ENCODE assay signal across 8 cellular contexts in the genomic region with DNA sequence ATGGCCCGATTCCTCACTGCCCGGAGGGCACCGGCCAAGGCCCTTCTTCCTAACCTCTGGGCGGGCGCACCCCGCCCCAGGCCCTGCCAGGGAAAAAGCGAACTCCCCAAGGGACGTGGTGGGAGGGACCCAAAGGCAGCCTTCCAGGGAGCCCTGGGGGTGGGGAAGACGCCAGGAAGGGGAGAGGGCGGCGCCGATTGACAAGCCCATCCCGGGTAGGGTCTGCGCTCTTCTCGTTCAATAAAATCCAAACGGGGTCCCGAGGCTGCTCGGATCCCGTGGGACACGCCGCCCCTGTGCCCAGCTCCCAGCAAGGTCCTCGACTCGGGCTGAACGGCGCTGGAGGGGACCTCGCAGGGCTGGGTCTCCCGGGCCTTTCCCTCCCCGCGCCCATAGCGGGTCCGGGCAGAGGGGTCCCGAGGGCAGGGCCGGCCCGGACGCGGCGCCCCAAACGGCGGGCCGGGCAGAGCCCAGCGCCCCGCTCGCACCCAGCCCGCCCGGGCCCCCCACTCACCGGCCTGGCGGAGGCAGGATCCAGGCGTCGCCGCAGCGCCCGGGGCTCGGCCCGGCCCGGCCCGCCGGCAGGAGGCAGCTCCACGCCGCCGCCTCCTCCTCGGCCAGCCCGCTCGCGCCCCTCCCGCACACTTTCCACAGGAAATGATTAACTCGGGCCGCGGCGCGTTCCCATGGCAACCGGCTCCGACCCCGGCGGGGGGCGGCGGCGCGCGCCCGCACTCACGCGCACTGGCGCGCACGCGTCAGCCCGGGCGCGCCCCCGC. TPM values are rescaled to one million over a fixed set of nuclear protein-coding genes. Genes with fewer than 3 reads are reported as not detected.
DNase-seq lines count a peak whose midpoint lies in the region; ATAC-seq and TF ChIP-seq lines count a peak whose summit lies in the region.

A gene with protein sequence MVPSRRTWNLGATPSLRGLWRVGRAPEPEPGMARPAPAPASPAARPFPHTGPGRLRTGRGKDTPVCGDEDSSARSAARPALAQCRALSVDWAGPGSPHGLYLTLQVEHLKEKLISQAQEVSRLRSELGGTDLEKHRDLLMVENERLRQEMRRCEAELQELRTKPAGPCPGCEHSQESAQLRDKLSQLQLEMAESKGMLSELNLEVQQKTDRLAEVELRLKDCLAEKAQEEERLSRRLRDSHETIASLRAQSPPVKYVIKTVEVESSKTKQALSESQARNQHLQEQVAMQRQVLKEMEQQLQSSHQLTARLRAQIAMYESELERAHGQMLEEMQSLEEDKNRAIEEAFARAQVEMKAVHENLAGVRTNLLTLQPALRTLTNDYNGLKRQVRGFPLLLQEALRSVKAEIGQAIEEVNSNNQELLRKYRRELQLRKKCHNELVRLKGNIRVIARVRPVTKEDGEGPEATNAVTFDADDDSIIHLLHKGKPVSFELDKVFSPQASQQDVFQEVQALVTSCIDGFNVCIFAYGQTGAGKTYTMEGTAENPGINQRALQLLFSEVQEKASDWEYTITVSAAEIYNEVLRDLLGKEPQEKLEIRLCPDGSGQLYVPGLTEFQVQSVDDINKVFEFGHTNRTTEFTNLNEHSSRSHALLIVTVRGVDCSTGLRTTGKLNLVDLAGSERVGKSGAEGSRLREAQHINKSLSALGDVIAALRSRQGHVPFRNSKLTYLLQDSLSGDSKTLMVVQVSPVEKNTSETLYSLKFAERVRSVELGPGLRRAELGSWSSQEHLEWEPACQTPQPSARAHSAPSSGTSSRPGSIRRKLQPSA (minus strand): TSS at position 636 of the 779 bp plus-strand sequence. CDS start 4,248 bp downstream, outside the sequence.

- CTCF ChIA-PET in A673 (lab: Charles Lee): no interaction called here

- 1% methylated on average over 51 to 70 of the region's 90 CpGs for WGBS in GM23248 (ENCODE audit: low coverage in 1 of 2, low lambda C conversion rate in 2 of 2, missing lambda C conversion rate in 2 of 2), 2 experiments

- no peaks in the 10 kb centered on the region for H4K20me1 ChIP-seq in GM23248 (ENCODE audit: insufficient read depth)

- H3K36me3 ChIP-seq in A673 (ENCODE audit: insufficient read depth, low read length, poor library complexity, severe bottlenecking) (peaks cover 12% of the 10 kb centered on the region), GM23248 (ENCODE audit: low read depth) (no peaks in the 10 kb centered on the region)

- no peaks in the 10 kb centered on the region for H3K9me2 ChIP-seq in GM23248 (ENCODE audit: insufficient read depth)

- intact Hi-C loops in A673 (cut with micrococcal nuclease; ENCODE audit: unreplicated experiment): no loop called here

- peak within 1 kb of the TSS; percentile 91 for H3K27ac Mint-ChIP-seq in activated T-helper 17 cell treated with anti-CD3 and anti-CD28 coated beads, Interleukin-2, amount 50 U/mL, for 72 hours

- peaks cover 20% of the 10 kb centered on the region for H3K4me1 Mint-ChIP-seq in activated T-helper 17 cell treated with anti-CD3 and anti-CD28 coated beads, Interleukin-2, amount 50 U/mL, for 72 hours

- peak within 1 kb of the TSS; percentile 70 for H2AFZ ChIP-seq in GM23248

- in situ Hi-C loops in GM23248 (cut with MboI): no loop called here

- peaks cover 17% of the 10 kb centered on the region; the same call in 1 of the 2 replicates for H3F3A ChIP-seq in GM23248 (ENCODE audit: insufficient read depth)

- DNase-seq in A673 (ENCODE audit: low spot score): peak; percentile 92
- peak; percentile 92 for DNase-seq in GM23248
- DNase-seq in RKO (ENCODE audit: low spot score): peak; percentile 85
- peak; percentile 68 for DNase-seq in fibroblast of gingiva (ENCODE audit: low read depth)
- peak; percentile 67 for DNase-seq in myocyte (ENCODE audit: low read depth)
- peak; percentile 78 for DNase-seq in stimulated activated CD8-positive, alpha-beta memory T cell treated with anti-CD3 and anti-CD28 coated beads, Interleukin-4, amount 100 ng/mL, for 48 hours

- TF ChIP-seq CTCF in A673 (conservative IDR thresholded peaks at IDR 0.05; ENCODE audit: low read depth, low read length): no peak

- H3K9me3 ChIP-seq in A673 (ENCODE audit: low read depth, low read length, poor library complexity, severe bottlenecking) (no peaks in the 10 kb centered on the region), GM23248 (ENCODE audit: low read depth) (no peaks in the 10 kb centered on the region)

- H3K4me1 ChIP-seq in A673 (ENCODE audit: insufficient read depth, low read length, poor library complexity, severe bottlenecking) (peaks cover 72% of the 10 kb centered on the region), GM23248 (ENCODE audit: insufficient read depth) (peaks cover 29% of the 10 kb centered on the region)

- H3K4me3 ChIP-seq in A673 (ENCODE audit: low read depth, low read length, poor library complexity, severe bottlenecking): peak within 1 kb of the TSS; percentile 68
- peak within 1 kb of the TSS; percentile 85 for H3K4me3 ChIP-seq in GM23248

- H3K4me3 Mint-ChIP-seq in activated T-helper 17 cell treated with anti-CD3 and anti-CD28 coated beads, Interleukin-2, amount 50 U/mL, for 72 hours: peak within 1 kb of the TSS; percentile 87

- peaks cover 9% of the 10 kb centered on the region for H3K27me3 Mint-ChIP-seq in activated T-helper 17 cell treated with anti-CD3 and anti-CD28 coated beads, Interleukin-2, amount 50 U/mL, for 72 hours

- H3K27me3 ChIP-seq in A673 (replicated peaks; ENCODE audit: insufficient read depth, low read depth, low read length, poor library complexity) (no peaks in the 10 kb centered on the region), GM23248 (replicated peaks; ENCODE audit: insufficient read depth) (no peaks in the 10 kb centered on the region)

- peak within 1 kb of the TSS; percentile 89 for H3K9ac ChIP-seq in GM23248

- POLR2A ChIA-PET in A673 (lab: Charles Lee; ENCODE audit: low non-redundant PET): no interaction called here

- BruUV-seq in A673 (replicated peaks; lab: Mats Ljungman, UMichigan): no TSS peak

- H3K27ac ChIP-seq in A673 (ENCODE audit: low read depth, low read length, poor library complexity, severe bottlenecking): peak within 1 kb of the TSS; percentile 94
- H3K27ac ChIP-seq in GM23248: peak within 1 kb of the TSS; percentile 74

- ATAC-seq in activated T-helper 17 cell treated with anti-CD3 and anti-CD28 coated beads, Interleukin-2, amount 50 U/mL, for 72 hours (replicated peaks): peak; percentile 76
- no peak for ATAC-seq in GM18519 (IDR thresholded peaks at IDR 0.05; ENCODE audit: low FRiP score, unreplicated experiment)

- peak within 1 kb of the TSS; percentile 81 for H3K4me2 ChIP-seq in GM23248 (ENCODE audit: unreplicated experiment)

- peaks cover 6% of the 10 kb centered on the region for H3K36me3 Mint-ChIP-seq in activated T-helper 17 cell treated with anti-CD3 and anti-CD28 coated beads, Interleukin-2, amount 50 U/mL, for 72 hours (ENCODE audit: low read depth)

- peaks cover 43% of the 10 kb centered on the region for H3K79me2 ChIP-seq in GM23248 (ENCODE audit: insufficient read depth)

- no peaks in the 10 kb centered on the region for H3K9me3 Mint-ChIP-seq in activated T-helper 17 cell treated with anti-CD3 and anti-CD28 coated beads, Interleukin-2, amount 50 U/mL, for 72 hours

RNA-seq across cellular contexts. Expression of the gene that starts here (rescaled TPM):
- total RNA-seq in A673 (2021) (198 and 201 TPM in 2 replicates), myocyte (55.6 and 64.5 TPM in 2 replicates)
- total RNA-seq in GM23248 (2014; rRNA removed; shearing (Covaris generic)): 50.0 and 65.3 TPM in 2 replicates
- polyA plus RNA-seq in GM23248 (2016; fragmentation: Nextera tagmentation; extraction: Ambion mirVana): 27.0 and 28.4 TPM in 2 replicates
- 1 to 10 TPM in 1 of 2 donors, under 1 TPM in 1; 0.82 to 1.2 TPM for total RNA-seq in activated T-helper 17 cell treated with anti-CD3 and anti-CD28 coated beads, Interleukin-2, amount 50 U/mL, for 72 hours
- polyA plus RNA-seq in myocyte (2012): 48.3 TPM

Comparison
In these comparisons a context has a peak if more than half of its experiments do, and no peak if none do; other contexts are left out.
1. RNA of the gene that starts here (total RNA-seq): 198 to 201 TPM in A673, 50.0 to 65.3 TPM in GM23248 and 55.6 to 64.5 TPM in myocyte; 0.82 to 1.2 TPM in activated T-helper 17 cell treated with anti-CD3 and anti-CD28 coated beads, Interleukin-2, amount 50 U/mL, for 72 hours; every median in the first group is over 10 times any median in the second.
2. Peak in every context shown above with its lines, with median percentiles within 50 percentile points of each other: DNase-seq.